In genomic region chr20:48298851-48299484, GRCh38 we compare ENCODE assay signal across 8 cellular contexts.
DNase-seq lines count a peak whose midpoint lies in the region; ATAC-seq and TF ChIP-seq lines count a peak whose summit lies in the region.

No MANE protein-coding gene starts in this region.

- no peak overlapping the region for H3K4me3 Mint-ChIP-seq in WTC11

- no peaks in the 10 kb centered on the region for H3K27me3 Mint-ChIP-seq in WTC11 (ENCODE audit: low read depth)

- H3K9me3 ChIP-seq in mucosa of descending colon, result no peaks in the 10 kb centered on the region

- POLR2A ChIA-PET in WTC11 (lab: Charles Lee), result no interaction called here

- no peak overlapping the region for H3K27ac Mint-ChIP-seq in WTC11

- H3K9me3 Mint-ChIP-seq in WTC11, result peaks cover 8% of the 10 kb centered on the region; the same call in 1 of the 2 replicates

- TF ChIP-seq CTCF in mucosa of descending colon (IDR thresholded peaks at IDR 0.05) (no peak), WTC11 (IDR thresholded peaks at IDR 0.05) (no peak)

- intact Hi-C loops in mucosa of descending colon (cut with DNase I, micrococcal nuclease), result no loop called here

- peak; percentile 89 for DNase-seq in DMS153 (lab: John Stamatoyannopoulos, UW)
- DNase-seq in NCI-H2107 treated with DMSO at 0.1 percent for 48 hours (lab: John Stamatoyannopoulos, UW; ENCODE audit: unreplicated experiment), result peak; percentile 71
- peak; percentile 79 for DNase-seq in brain pericyte (ENCODE audit: low read depth, low spot score)
- peak in 1 of 3 donors; percentile 29 for DNase-seq in mucosa of descending colon
- DNase-seq in stimulated activated CD4-positive, alpha-beta T cell treated with anti-CD3 and anti-CD28 coated beads, Interleukin-4, amount 100 ng/mL, for 1 hour, result no peak
- DNase-seq in WTC11 (ENCODE audit: low spot score), result no peak
- DNase-seq in H7, result no peak

- H3K36me3 ChIP-seq in mucosa of descending colon (ENCODE audit: low read depth) (no peaks in the 10 kb centered on the region), H7 (replicated peaks; ENCODE audit: control insufficient read depth, insufficient read depth, low read length) (no peaks in the 10 kb centered on the region)

- CTCF ChIA-PET in WTC11 (lab: Charles Lee), result interaction anchor here (1.8 kb wide), 1 partner anchor 322 kb away, joined by 6 read pairs; no protein-coding TSS in a partner anchor

- H3K4me3 ChIP-seq in mucosa of descending colon (no peak overlapping the region), H7 (ENCODE audit: insufficient read depth, low read depth, low read length) (no peak overlapping the region)

- peaks cover 23% of the 10 kb centered on the region for H3K4me1 Mint-ChIP-seq in WTC11

- no peaks in the 10 kb centered on the region for H3K4me1 ChIP-seq in mucosa of descending colon (ENCODE audit: low read depth)

- H3K27me3 ChIP-seq in H7 (ENCODE audit: control insufficient read depth, insufficient read depth, low read length), result no peaks in the 10 kb centered on the region

- H3K36me3 Mint-ChIP-seq in WTC11, result peaks cover 4% of the 10 kb centered on the region; the same call in 1 of the 2 replicates

- peak; percentile 45 for ATAC-seq in mucosa of descending colon
- no peak for ATAC-seq in WTC11
- no peak for ATAC-seq in GM18498 (IDR thresholded peaks at IDR 0.05; ENCODE audit: unreplicated experiment)

TF ChIP-seq in WTC11, 78 proteins besides CTCF, POLR2A, EP300 and RAD21:
- TF ChIP-seq PREB (CRISPR knock-in tag; IDR thresholded peaks at IDR 0.05; ENCODE audit: borderline replicate concordance), result no peak
- no peak for TF ChIP-seq NR2C2 (CRISPR knock-in tag; IDR thresholded peaks at IDR 0.05)
- no peak for TF ChIP-seq CREB1 (CRISPR knock-in tag; IDR thresholded peaks at IDR 0.05)
- no peak for TF ChIP-seq ZNF416 (CRISPR knock-in tag; IDR thresholded peaks at IDR 0.05)
- no peak for TF ChIP-seq E2F5 (CRISPR knock-in tag; IDR thresholded peaks at IDR 0.05)
- no peak for TF ChIP-seq NR1H2 (CRISPR knock-in tag; IDR thresholded peaks at IDR 0.05)
- TF ChIP-seq KAT7 (CRISPR knock-in tag; IDR thresholded peaks at IDR 0.05; ENCODE audit: borderline replicate concordance), result no peak
- TF ChIP-seq ETV6 (CRISPR knock-in tag; IDR thresholded peaks at IDR 0.05), result no peak
- no peak for TF ChIP-seq SMAD4 (CRISPR knock-in tag; IDR thresholded peaks at IDR 0.05)
- TF ChIP-seq GABPB1 (CRISPR knock-in tag; IDR thresholded peaks at IDR 0.05), result no peak
- no peak for TF ChIP-seq FOXK1 (CRISPR knock-in tag; IDR thresholded peaks at IDR 0.05)
- no peak for TF ChIP-seq ZNF281 (CRISPR knock-in tag; IDR thresholded peaks at IDR 0.05)
- TF ChIP-seq OVOL2 (CRISPR knock-in tag; IDR thresholded peaks at IDR 0.05; ENCODE audit: borderline replicate concordance), result no peak
- no peak for TF ChIP-seq CREM (CRISPR knock-in tag; IDR thresholded peaks at IDR 0.05)
- TF ChIP-seq IRF2 (CRISPR knock-in tag; IDR thresholded peaks at IDR 0.05; ENCODE audit: borderline replicate concordance, low read depth), result no peak

Comparison
In these comparisons a context has a peak if more than half of its experiments do, and no peak if none do; other contexts are left out.
1. DNase-seq: peak in DMS153 (single experiment), NCI-H2107 treated with DMSO at 0.1 percent for 48 hours (single experiment) and brain pericyte (single experiment); none in stimulated activated CD4-positive, alpha-beta T cell treated with anti-CD3 and anti-CD28 coated beads, Interleukin-4, amount 100 ng/mL, for 1 hour (single experiment), WTC11 (single experiment) and H7 (single experiment).